ENCODE assay signal across 20 cellular contexts in the genomic region with DNA sequence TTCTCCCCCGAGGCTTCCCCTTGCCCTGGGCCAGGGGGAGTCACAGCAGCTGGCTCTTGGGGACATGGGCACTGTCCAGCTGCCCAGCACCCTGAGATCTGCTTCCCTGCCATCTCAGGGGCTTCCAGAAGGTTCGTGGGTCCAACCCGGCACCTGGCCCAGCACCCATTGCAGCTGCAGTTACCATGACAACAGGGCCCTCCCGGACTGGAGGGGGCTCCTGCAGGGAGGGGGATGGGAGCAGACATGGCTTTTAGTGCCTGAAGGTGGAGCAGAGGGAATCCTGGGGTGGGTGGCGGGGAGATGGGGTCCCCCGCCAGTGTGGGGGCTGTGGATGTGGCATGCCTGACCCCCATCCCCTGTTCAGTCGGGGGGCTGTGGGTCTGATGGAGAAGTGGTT.
"Had no signal": no experiment of that assay in that cellular context is flagged by ENCODE, and none has a peak within 500 bp of the region (broad histone marks: within the 10 kb centered on the region; RNA-seq: fewer than 3 reads in every experiment).

No MANE protein-coding gene starts in this region.

- DNase-seq: activated CD4-positive, alpha-beta T cell treated with anti-CD3 and anti-CD28 coated beads, Interleukin-2, amount 50 U/mL, for 1 hour; activated CD4-positive, CD25-positive, alpha-beta regulatory T cell treated with anti-CD3 and anti-CD28 coated beads, Interleukin-2, amount 50 U/mL, for 72 hours; activated CD8-positive, alpha-beta memory T cell treated with anti-CD3 and anti-CD28 coated beads, Interleukin-2, amount 50 U/mL, for 4 hours; activated effector memory CD4-positive, alpha-beta T cell treated with Interleukin-2 at 50 U/mL for 16 hours; activated naive CD4-positive, alpha-beta T cell treated with anti-CD3 and anti-CD28 coated beads, Interleukin-2, amount 50 U/mL, for 16 hours; activated T-cell treated with anti-CD3 and anti-CD28 coated beads, Interleukin-2, amount 50 U/mL, for 4 hours; cerebellar nuclear complex; effector memory CD4-positive, alpha-beta T cell; esophagus squamous epithelium; left cardiac atrium; lower lobe of right lung; sigmoid colon; spleen; stimulated activated CD4-positive, alpha-beta T cell treated with anti-CD3 and anti-CD28 coated beads, Interleukin-4, amount 100 ng/mL, for 4 hours; upper lobe of right lung had no signal

- H3K27ac Mint-ChIP-seq: natural killer cell treated with Interleukin-12 subunit alpha and Interleukin-12 subunit beta and Interleukin-15 and Interleukin-18, amount 100 ng/mL, for 72 hours; stimulated activated memory B cell treated with anti-CD40 and anti-IgM and Interleukin-4, amounts not matched to agents 10 μg/mL and 1 μg/mL and 100 μg/mL, for 72 hours had no signal

- ATAC-seq: activated T-cell treated with anti-CD3 and anti-CD28 coated beads, Interleukin-2, amount 50 U/mL, for 4 hours; left cardiac atrium; lower lobe of right lung; natural killer cell treated with Interleukin-12 subunit alpha and Interleukin-12 subunit beta and Interleukin-15 and Interleukin-18, amount 100 ng/mL, for 72 hours; stimulated activated memory B cell treated with anti-CD40 and anti-IgM and Interleukin-4, amounts not matched to agents 10 μg/mL and 1 μg/mL and 100 μg/mL, for 72 hours; upper lobe of right lung had no signal

- H3K4me3 ChIP-seq: ascending aorta, esophagus squamous epithelium, lower lobe of right lung, sigmoid colon, spleen, upper lobe of right lung had no signal

- H3K9ac ChIP-seq: parathyroid adenoma had no signal

- H3K27me3 ChIP-seq: ascending aorta, esophagus squamous epithelium, sigmoid colon, spleen, upper lobe of right lung had no signal

- H3K4me3 Mint-ChIP-seq: activated T-cell treated with anti-CD3 and anti-CD28 coated beads, Interleukin-2, amount 50 U/mL, for 4 hours; natural killer cell treated with Interleukin-12 subunit alpha and Interleukin-12 subunit beta and Interleukin-15 and Interleukin-18, amount 100 ng/mL, for 72 hours; stimulated activated memory B cell treated with anti-CD40 and anti-IgM and Interleukin-4, amounts not matched to agents 10 μg/mL and 1 μg/mL and 100 μg/mL, for 72 hours had no signal

- H3K36me3 Mint-ChIP-seq: natural killer cell treated with Interleukin-12 subunit alpha and Interleukin-12 subunit beta and Interleukin-15 and Interleukin-18, amount 100 ng/mL, for 72 hours had no signal

- H3K27me3 Mint-ChIP-seq: natural killer cell treated with Interleukin-12 subunit alpha and Interleukin-12 subunit beta and Interleukin-15 and Interleukin-18, amount 100 ng/mL, for 72 hours; stimulated activated memory B cell treated with anti-CD40 and anti-IgM and Interleukin-4, amounts not matched to agents 10 μg/mL and 1 μg/mL and 100 μg/mL, for 72 hours had no signal

- H3K9me3 ChIP-seq: ascending aorta, esophagus squamous epithelium, lower lobe of right lung, sigmoid colon, spleen, upper lobe of right lung had no signal

- H3K4me1 ChIP-seq: ascending aorta, lower lobe of right lung, parathyroid adenoma, upper lobe of right lung had no signal

- H3K9me3 Mint-ChIP-seq: activated T-cell treated with anti-CD3 and anti-CD28 coated beads, Interleukin-2, amount 50 U/mL, for 4 hours; natural killer cell treated with Interleukin-12 subunit alpha and Interleukin-12 subunit beta and Interleukin-15 and Interleukin-18, amount 100 ng/mL, for 72 hours had no signal

- FAIRE-seq: bronchial epithelial cell had no signal

- H3K27ac ChIP-seq: ascending aorta, esophagus squamous epithelium, lower lobe of right lung, parathyroid adenoma, spleen, upper lobe of right lung had no signal

- H2AFZ ChIP-seq: parathyroid adenoma had no signal
